In genomic region chr10:3886666-3887251, GRCh38 we compare ENCODE assay signal across 8 cellular contexts.
A peak's percentile ranks its signal among the peaks of the same experiment; 100 is the strongest.
DNase-seq lines count a peak whose midpoint lies in the region; ATAC-seq, FAIRE-seq and TF ChIP-seq lines count a peak whose summit lies in the region.

No MANE protein-coding gene starts in this region.

- H2AFZ ChIP-seq in HCT116 (ENCODE audit: low read depth, low read length, poor library complexity, severe bottlenecking) = peak overlapping the region; percentile 16

- TF ChIP-seq POLR2A in HCT116 (IDR thresholded peaks at IDR 0.05; ENCODE audit: borderline replicate concordance, extremely low read depth, insufficient read depth, insufficient read length) = no peak

- no peaks in the 10 kb centered on the region for H3K9me3 ChIP-seq in HCT116 (ENCODE audit: control insufficient read depth in 1 of 2, insufficient read depth in 1 of 2, low read depth in 1 of 2, low read length in 2 of 2)
- no peaks in the 10 kb centered on the region for H3K9me3 ChIP-seq in adipocyte (ENCODE audit: control insufficient read depth, low read length)

- H3K27me3 Mint-ChIP-seq in stimulated activated naive B cell treated with anti-CD40 and anti-IgM and Interleukin-4, amounts not matched to agents 10 μg/mL and 1 μg/mL and 100 μg/mL, for 72 hours = peaks cover 0 to 4% of the 10 kb centered on the region in 2 donors

- RAD21 ChIA-PET in HCT116 (lab: Charles Lee; ENCODE audit: low non-redundant PET in 1 of 2, low total read pairs in 2 of 2, uncharacterized antibody in 2 of 2, unreplicated experiment in 2 of 2) = no interaction called here

- H3K9me2 ChIP-seq in HCT116 (ENCODE audit: insufficient read depth) = no peaks in the 10 kb centered on the region

- no peak for TF ChIP-seq CTCF in HCT116 (IDR thresholded peaks at IDR 0.05 in 2 of 3, conservative IDR thresholded peaks at IDR 0.05 in 1 of 3; ENCODE audit: borderline replicate concordance in 1 of 3, insufficient read depth in 1 of 3, low read depth in 2 of 3, low read length in 2 of 3)

- no peak overlapping the region for H3K27ac ChIP-seq in HCT116 (ENCODE audit: low read depth, low read length)

- no peak for TF ChIP-seq RAD21 in HCT116 (IDR thresholded peaks at IDR 0.05; ENCODE audit: low read depth)

- ATAC-seq in HCT116 (no peak), HG03565 (IDR thresholded peaks at IDR 0.05; ENCODE audit: unreplicated experiment) (no peak), GM18519 (IDR thresholded peaks at IDR 0.05; ENCODE audit: low FRiP score, unreplicated experiment) (no peak), GM21528 (IDR thresholded peaks at IDR 0.05; ENCODE audit: low FRiP score, unreplicated experiment) (no peak)
- ATAC-seq in stimulated activated naive B cell treated with anti-CD40 and anti-IgM and Interleukin-4, amounts not matched to agents 10 μg/mL and 1 μg/mL and 100 μg/mL, for 72 hours (replicated peaks) = peak; percentile 41 to 52

- H3K79me2 ChIP-seq in HCT116 (ENCODE audit: insufficient read depth, low read length) = no peaks in the 10 kb centered on the region

- no peak overlapping the region for H3K4me3 Mint-ChIP-seq in stimulated activated naive B cell treated with anti-CD40 and anti-IgM and Interleukin-4, amounts not matched to agents 10 μg/mL and 1 μg/mL and 100 μg/mL, for 72 hours

- BruUV-seq in HCT116 (replicated peaks; lab: Mats Ljungman, UMichigan) = no TSS peak

- H3K4me2 ChIP-seq in HCT116 (ENCODE audit: low read length) = no peak overlapping the region

- DNase-seq in HCT116 (ENCODE audit: low read depth, low spot score) (no peak), adipocyte (ENCODE audit: low read depth) (peak; percentile 90), HPDE6-E6E7 (ENCODE audit: extremely low spot score) (no peak)
- no peak for DNase-seq in stimulated activated naive B cell treated with anti-CD40 and anti-IgM and Interleukin-4, amounts not matched to agents 10 μg/mL and 1 μg/mL and 100 μg/mL, for 72 hours

- H3K4me1 Mint-ChIP-seq in stimulated activated naive B cell treated with anti-CD40 and anti-IgM and Interleukin-4, amounts not matched to agents 10 μg/mL and 1 μg/mL and 100 μg/mL, for 72 hours = peaks cover 19 to 32% of the 10 kb centered on the region in 2 donors

- CTCF ChIA-PET in HCT116 (lab: Charles Lee) = no interaction called here

- H3K4me3 ChIP-seq in HCT116 (replicated peaks in 1 of 2; ENCODE audit: low read depth in 1 of 2, low read length in 2 of 2) = no peak overlapping the region
- H3K4me3 ChIP-seq in adipocyte (ENCODE audit: low read length) = peak overlapping the region; percentile 64

- H3K9ac ChIP-seq in HCT116 (ENCODE audit: low read length) (0 out of 2 replicates have a peak overlapping the region, but pooled peaks have one; percentile 45), adipocyte (ENCODE audit: low read length) (peak overlapping the region; percentile 78)

- H3K27ac Mint-ChIP-seq in stimulated activated naive B cell treated with anti-CD40 and anti-IgM and Interleukin-4, amounts not matched to agents 10 μg/mL and 1 μg/mL and 100 μg/mL, for 72 hours = peak overlapping the region; percentile 78

- H4K20me1 ChIP-seq in HCT116 (ENCODE audit: insufficient read depth) = no peaks in the 10 kb centered on the region

- H3K36me3 Mint-ChIP-seq in stimulated activated naive B cell treated with anti-CD40 and anti-IgM and Interleukin-4, amounts not matched to agents 10 μg/mL and 1 μg/mL and 100 μg/mL, for 72 hours = peaks cover 4 to 5% of the 10 kb centered on the region in 2 donors

- H3K4me1 ChIP-seq in HCT116 (ENCODE audit: control insufficient read depth in 1 of 2, insufficient read depth in 2 of 2, low read length in 2 of 2) = peaks cover 27 to 54% of the 10 kb centered on the region in 2 experiments
- peaks cover 27% of the 10 kb centered on the region for H3K4me1 ChIP-seq in adipocyte (ENCODE audit: control insufficient read depth, insufficient read depth, low read length)

- H3K36me3 ChIP-seq in HCT116 (ENCODE audit: control insufficient read depth in 1 of 2, insufficient read depth in 2 of 2, low read length in 2 of 2) = no peaks in the 10 kb centered on the region
- H3K36me3 ChIP-seq in adipocyte (ENCODE audit: control insufficient read depth, insufficient read depth, low read length, severe bottlenecking) = no peaks in the 10 kb centered on the region

- H3K9me3 Mint-ChIP-seq in stimulated activated naive B cell treated with anti-CD40 and anti-IgM and Interleukin-4, amounts not matched to agents 10 μg/mL and 1 μg/mL and 100 μg/mL, for 72 hours = peaks cover 0 to 2% of the 10 kb centered on the region in 2 donors

- intact Hi-C loops in HCT116 (cut with micrococcal nuclease) = no loop called here

- H3K27me3 ChIP-seq in HCT116 (ENCODE audit: insufficient read depth, low read length) (no peaks in the 10 kb centered on the region), adipocyte (replicated peaks; ENCODE audit: control insufficient read depth, insufficient read depth, low read length) (no peaks in the 10 kb centered on the region)

- POLR2A ChIA-PET in HCT116 (lab: Charles Lee) = interaction anchor here (0.9 kb wide), 1 partner anchor 101 kb away, joined by 3 read pairs; the partner anchor contains the start of gene KLF6

- FAIRE-seq in islet of Langerhans (lab: Jason Lieb, UNC) = peak; percentile 69

TF ChIP-seq in HCT116, 20 proteins besides CTCF, POLR2A, EP300 and RAD21:
- TF ChIP-seq CEBPB (IDR thresholded peaks at IDR 0.05; ENCODE audit: low read depth) (no peak), ZFX (IDR thresholded peaks at IDR 0.05) (no peak), FOSL1 (IDR thresholded peaks at IDR 0.05; ENCODE audit: low read depth) (no peak), POLR2AphosphoS5 (IDR thresholded peaks at IDR 0.05; ENCODE audit: low read depth, low read length) (no peak), MAX (IDR thresholded peaks at IDR 0.05) (no peak), SIN3A (IDR thresholded peaks at IDR 0.05; ENCODE audit: low read depth) (no peak)

Comparison
In these comparisons a context has a peak if more than half of its experiments do, and no peak if none do; other contexts are left out.
1. ATAC-seq: peak in stimulated activated naive B cell treated with anti-CD40 and anti-IgM and Interleukin-4, amounts not matched to agents 10 μg/mL and 1 μg/mL and 100 μg/mL, for 72 hours (2 of 2); none in HCT116 (single experiment), HG03565 (single experiment), GM18519 (single experiment) and GM21528 (single experiment).